ENCODE assay signal across 9 cellular contexts in the genomic region with DNA sequence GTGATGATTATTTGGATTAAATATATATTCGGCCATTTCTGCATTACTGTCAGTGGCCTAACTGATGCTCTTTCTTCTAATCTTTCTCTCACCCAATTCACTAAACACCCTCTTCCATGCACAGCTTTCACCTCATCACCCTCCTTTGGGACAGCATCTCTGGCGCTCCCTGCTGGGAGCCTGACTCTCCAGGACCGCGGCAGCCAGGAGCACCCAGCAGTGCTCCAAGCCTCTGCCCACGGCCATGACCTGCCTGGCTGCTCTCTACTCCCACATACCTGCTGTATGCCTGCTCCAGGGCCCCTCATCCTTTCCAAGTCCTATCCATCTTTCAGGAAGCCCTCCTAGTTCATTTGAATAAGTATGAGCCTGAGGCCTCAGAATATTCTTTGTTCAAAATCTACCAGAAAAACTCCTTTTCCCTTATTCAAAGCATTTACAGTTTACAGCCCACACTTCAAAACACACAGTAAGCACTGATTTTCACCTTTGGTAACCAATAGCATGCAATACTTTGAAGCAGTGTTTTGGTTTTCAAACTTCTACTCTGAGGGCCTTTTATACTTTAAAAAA. TPM values are rescaled to one million over a fixed set of nuclear protein-coding genes. Genes with fewer than 3 reads are reported as not detected.
DNase-seq lines count a peak whose midpoint lies in the region; ATAC-seq and TF ChIP-seq lines count a peak whose summit lies in the region.
"Had no signal": no experiment of that assay in that cellular context is flagged by ENCODE, and none has a peak within 500 bp of the region (broad histone marks: within the 10 kb centered on the region; RNA-seq: fewer than 3 reads in every experiment).

No MANE protein-coding gene starts in this region.

- no peak overlapping the region for H3K27ac ChIP-seq in A673 (ENCODE audit: low read depth, low read length, poor library complexity, severe bottlenecking)
- H3K27ac ChIP-seq in Panc1 (ENCODE audit: low read length) = no peak overlapping the region
- no peak overlapping the region for H3K27ac ChIP-seq in Peyer's patch

- H3K36me3 ChIP-seq in A673 (ENCODE audit: insufficient read depth, low read length, poor library complexity, severe bottlenecking) = no peaks in the 10 kb centered on the region
- H3K36me3 ChIP-seq in Panc1 (ENCODE audit: control insufficient read depth, insufficient read depth, low read length) = no peaks in the 10 kb centered on the region
- H3K36me3 ChIP-seq in Peyer's patch = no peaks in the 10 kb centered on the region

- H3K4me3 ChIP-seq in A673 (ENCODE audit: low read depth, low read length, poor library complexity, severe bottlenecking) = no peak overlapping the region
- H3K4me3 ChIP-seq in Panc1 (ENCODE audit: low read depth in 2 of 2, low read length in 2 of 2) = no peak overlapping the region
- H3K4me3 ChIP-seq in fibroblast of the aortic adventitia (ENCODE audit: low read depth, low read length) = no peak overlapping the region
- H3K4me3 ChIP-seq in Peyer's patch = no peak overlapping the region

- no peaks in the 10 kb centered on the region for H3K9me3 ChIP-seq in A673 (ENCODE audit: low read depth, low read length, poor library complexity, severe bottlenecking)
- no peaks in the 10 kb centered on the region for H3K9me3 ChIP-seq in Panc1 (ENCODE audit: control insufficient read depth, insufficient read depth, low read depth, low read length)
- no peaks in the 10 kb centered on the region for H3K9me3 ChIP-seq in Peyer's patch

- POLR2A ChIA-PET in A673 (lab: Charles Lee; ENCODE audit: low non-redundant PET) = interaction anchor here (0.6 kb wide), 1 partner anchor 101 kb away, joined by 3 read pairs; no protein-coding TSS in a partner anchor
- POLR2A ChIA-PET in Panc1 (lab: Charles Lee) = no interaction called here

- in situ Hi-C loops in Panc1 (cut with HindIII; ENCODE audit: low pct_unique_long_range_greater_than_20kb, low sequenced_read_pairs) = no loop called here

- DNase-seq in A673 (ENCODE audit: low spot score) (peak; percentile 10), Panc1 (ENCODE audit: low read depth, low spot score) (no peak), fibroblast of the aortic adventitia (ENCODE audit: low read depth) (peak; percentile 9), NCI-H2196 treated with DMSO at 0.1 percent for 48 hours (lab: John Stamatoyannopoulos, UW; ENCODE audit: unreplicated experiment) (no peak), Peyer's patch (no peak), ureter (ENCODE audit: low spot score) (no peak), cerebellar cortex (ENCODE audit: low spot score) (no peak)
- DNase-seq: cortex of kidney had no signal

- no peak for TF ChIP-seq POLR2A in Peyer's patch (IDR thresholded peaks at IDR 0.05)

- H3K4me1 ChIP-seq in A673 (ENCODE audit: insufficient read depth, low read length, poor library complexity, severe bottlenecking) = no peaks in the 10 kb centered on the region
- no peaks in the 10 kb centered on the region for H3K4me1 ChIP-seq in Panc1 (ENCODE audit: control insufficient read depth, insufficient read depth, low read length)
- H3K4me1 ChIP-seq in Peyer's patch = no peaks in the 10 kb centered on the region

- TF ChIP-seq CTCF in A673 (conservative IDR thresholded peaks at IDR 0.05; ENCODE audit: low read depth, low read length) (peak; percentile 41), GM12872 (IDR thresholded peaks at IDR 0.05; ENCODE audit: insufficient read depth, low read depth, low read length) (peak; percentile 47), Panc1 (IDR thresholded peaks at IDR 0.05) (peak; percentile 84), fibroblast of the aortic adventitia (IDR thresholded peaks at IDR 0.05; ENCODE audit: insufficient read depth, low read length) (peak; percentile 57), Peyer's patch (IDR thresholded peaks at IDR 0.05) (peak in 3 of 6 experiments; percentile 9 to 23 (median 21))

- intact Hi-C loops in A673 (cut with micrococcal nuclease; ENCODE audit: unreplicated experiment) = loop anchor here (5.0 kb wide), 1 partner anchor 698 kb away; no protein-coding TSS in a partner anchor
- intact Hi-C loops in Panc1 (cut with micrococcal nuclease; ENCODE audit: unreplicated experiment) = no loop called here

- ATAC-seq in Panc1 = peak; percentile 90

- BruUV-seq in A673 (replicated peaks; lab: Mats Ljungman, UMichigan) = no TSS peak
- no TSS peak for BruUV-seq in Panc1 (replicated peaks; lab: Mats Ljungman, UMichigan)

- no peaks in the 10 kb centered on the region for H3K27me3 ChIP-seq in A673 (replicated peaks; ENCODE audit: insufficient read depth, low read depth, low read length, poor library complexity)
- H3K27me3 ChIP-seq in Panc1 (ENCODE audit: control insufficient read depth, insufficient read depth, low read length) = no peaks in the 10 kb centered on the region
- no peaks in the 10 kb centered on the region for H3K27me3 ChIP-seq in Peyer's patch

- CTCF ChIA-PET in A673 (lab: Charles Lee) (no interaction called here), Panc1 (lab: Charles Lee) (interaction anchor here (1.0 kb wide), 1 partner anchor 86 kb away, joined by 3 read pairs; no protein-coding TSS in a partner anchor)

RNA-seq across cellular contexts. Expression of a gene that starts 15.2 kb away (rescaled TPM):
- total RNA-seq in A673 (2021) (0.90 and 1.6 TPM in 2 replicates), Panc1 (2021; ENCODE audit: unreplicated experiment) (0.05 TPM), fibroblast of the aortic adventitia (ENCODE audit: low replicate concordance) (not detected in 2 replicates), Peyer's patch (not detected), ureter (not detected)
- not detected for polyA plus RNA-seq in Panc1 (2012; ENCODE audit: insufficient read length)

RNA-seq across cellular contexts. Expression of a gene that starts 51.2 kb away (rescaled TPM):
- total RNA-seq in A673 (2021) = not detected in 2 replicates
- total RNA-seq in Panc1 (2021; ENCODE audit: unreplicated experiment) = 0.21 TPM
- polyA plus RNA-seq in Panc1 (2012; ENCODE audit: insufficient read length) = not detected
- not detected in 2 replicates for total RNA-seq in fibroblast of the aortic adventitia (ENCODE audit: low replicate concordance)
- 1,000 to 10,000 TPM in 1 of 4 donors, 100 to 1,000 TPM in 2, 10 to 100 TPM in 1; 98.2 to 2,194 (median 572) TPM for total RNA-seq in Peyer's patch
- 0.57 TPM for total RNA-seq in ureter

Comparison
In these comparisons a context has a peak if more than half of its experiments do, and no peak if none do; other contexts are left out.
1. DNase-seq: peak in A673 (single experiment) and fibroblast of the aortic adventitia (single experiment); none in Panc1 (single experiment), NCI-H2196 treated with DMSO at 0.1 percent for 48 hours (single experiment), Peyer's patch (0 of 3), ureter (single experiment) and cerebellar cortex (single experiment).
2. RNA of a gene that starts 51.2 kb away (total RNA-seq): 98.2 to 2,194 TPM in Peyer's patch; 0.57 TPM in ureter (single experiment), 0.21 TPM in Panc1 (single experiment), not detected in A673 and not detected in fibroblast of the aortic adventitia; every median in the first group is over 10 times any median in the second.